In genomic region chr7:139889186-139889871, GRCh38 we compare ENCODE assay signal across 18 cellular contexts.
A peak's percentile ranks its signal among the peaks of the same experiment; 100 is the strongest.
DNase-seq lines count a peak whose midpoint lies in the region; ATAC-seq, FAIRE-seq and TF ChIP-seq lines count a peak whose summit lies in the region.
"Had no signal": no experiment of that assay in that cellular context is flagged by ENCODE, and none has a peak within 500 bp of the region (broad histone marks: within the 10 kb centered on the region; RNA-seq: fewer than 3 reads in every experiment).

No MANE protein-coding gene starts in this region.

- H4K20me1 ChIP-seq in HCT116 (ENCODE audit: insufficient read depth), result no peaks in the 10 kb centered on the region
- H4K20me1 ChIP-seq: BLaER1 had no signal

- H3K27me3 Mint-ChIP-seq in type B pancreatic cell, result no peaks in the 10 kb centered on the region

- no peak overlapping the region for H2AFZ ChIP-seq in HCT116 (ENCODE audit: low read depth, low read length, poor library complexity, severe bottlenecking)

- H3K9me3 Mint-ChIP-seq in type B pancreatic cell, result peaks cover 5% of the 10 kb centered on the region
- H3K9me3 Mint-ChIP-seq: activated naive CD4-positive, alpha-beta T cell treated with anti-CD3 and anti-CD28 coated beads for 36 hours had no signal

- in situ Hi-C loops in SK-MEL-5 (cut with HindIII; ENCODE audit: low pct_unique_long_range_greater_than_20kb, low sequenced_read_pairs), result no loop called here

- no peaks in the 10 kb centered on the region for H3K9me2 ChIP-seq in HCT116 (ENCODE audit: insufficient read depth)

- H3K4me3 ChIP-seq in HCT116 (replicated peaks in 1 of 2; ENCODE audit: low read depth in 1 of 2, low read length in 2 of 2), result no peak overlapping the region
- H3K4me3 ChIP-seq: BLaER1, SK-N-MC had no signal

- ATAC-seq in HCT116, result 0 out of 2 replicates have a peak, but pooled peaks have one; percentile 25
- ATAC-seq: activated CD8-positive, alpha-beta memory T cell treated with anti-CD3 and anti-CD28 coated beads, Interleukin-2, amount 10 ng/mL, durations not matched to agents 7 days and 5 days had no signal

- CTCF ChIA-PET in HCT116 (lab: Charles Lee), result no interaction called here

- H3K27me3 ChIP-seq in HCT116 (ENCODE audit: insufficient read depth, low read length), result no peaks in the 10 kb centered on the region
- H3K27me3 ChIP-seq: BLaER1 had no signal

- DNase-seq in COLO829 (ENCODE audit: low spot score) (peak; percentile 56), HCT116 (ENCODE audit: low read depth, low spot score) (no peak), SK-MEL-5 (ENCODE audit: low read depth, low spot score) (peak; percentile 39), iris pigment epithelial cell (ENCODE audit: low read depth) (peak; percentile 49), DMS79 treated with DMSO at 0.1 percent for 48 hours (lab: John Stamatoyannopoulos, UW) (no peak), type B pancreatic cell (ENCODE audit: extremely low spot score, unreplicated experiment) (no peak), frontal cortex (ENCODE audit: low spot score in 2 of 2) (no peak)
- no peak for DNase-seq in activated naive CD4-positive, alpha-beta T cell (lab: John Stamatoyannopoulos, UW)
- DNase-seq: activated CD8-positive, alpha-beta memory T cell treated with anti-CD3 and anti-CD28 coated beads, Interleukin-2, amount 10 ng/mL, durations not matched to agents 7 days and 5 days; activated naive CD4-positive, alpha-beta T cell treated with anti-CD3 and anti-CD28 coated beads for 36 hours; DND-41; effector memory CD4-positive, alpha-beta T cell; mesenchymal stem cell; NCI-H1048; NK-92 treated with Interleukin-12 subunit alpha and Interleukin-12 subunit beta, amount 100 ng/mL, for 24 hours had no signal

- TF ChIP-seq CTCF in HCT116 (IDR thresholded peaks at IDR 0.05 in 2 of 3, conservative IDR thresholded peaks at IDR 0.05 in 1 of 3; ENCODE audit: borderline replicate concordance in 1 of 3, insufficient read depth in 1 of 3, low read depth in 2 of 3, low read length in 2 of 3) (no peak), type B pancreatic cell (conservative IDR thresholded peaks at IDR 0.05) (no peak)

- no peak overlapping the region for H3K9ac ChIP-seq in HCT116 (ENCODE audit: low read length)
- H3K9ac ChIP-seq: BLaER1 had no signal

- no peaks in the 10 kb centered on the region for H3K36me3 Mint-ChIP-seq in type B pancreatic cell
- H3K36me3 Mint-ChIP-seq: brain had no signal

- peaks cover 0 to 14% of the 10 kb centered on the region in 2 experiments; a peak in 1 of 4 replicates for H3K4me1 ChIP-seq in HCT116 (ENCODE audit: control insufficient read depth in 1 of 2, insufficient read depth in 2 of 2, low read length in 2 of 2)

- RAD21 ChIA-PET in HCT116 (lab: Charles Lee; ENCODE audit: low non-redundant PET in 1 of 2, low total read pairs in 2 of 2, uncharacterized antibody in 2 of 2, unreplicated experiment in 2 of 2), result no interaction called here

- no peak overlapping the region for H3K27ac ChIP-seq in HCT116 (ENCODE audit: low read depth, low read length)
- H3K27ac ChIP-seq: BLaER1, SK-N-MC had no signal

- H3K79me2 ChIP-seq in HCT116 (ENCODE audit: insufficient read depth, low read length), result no peaks in the 10 kb centered on the region

- POLR2A ChIA-PET in HCT116 (lab: Charles Lee), result no interaction called here

- BruUV-seq in HCT116 (replicated peaks; lab: Mats Ljungman, UMichigan), result no TSS peak

- no peak for FAIRE-seq in frontal cortex (lab: Jason Lieb, UNC)

- intact Hi-C loops in HCT116 (cut with micrococcal nuclease), result no loop called here

- no peak for TF ChIP-seq POLR2A in HCT116 (IDR thresholded peaks at IDR 0.05; ENCODE audit: borderline replicate concordance, extremely low read depth, insufficient read depth, insufficient read length)

- 0 out of 2 replicates have a peak, but pooled peaks have one; percentile 8 for TF ChIP-seq RAD21 in HCT116 (IDR thresholded peaks at IDR 0.05; ENCODE audit: low read depth)

- peaks cover 22% of the 10 kb centered on the region for H3K4me1 Mint-ChIP-seq in type B pancreatic cell (ENCODE audit: unreplicated experiment)

- peak overlapping the region; percentile 29 for H3K4me2 ChIP-seq in HCT116 (ENCODE audit: low read length)
- H3K4me2 ChIP-seq: BLaER1 had no signal

- no peak overlapping the region for H3K4me3 Mint-ChIP-seq in type B pancreatic cell
- H3K4me3 Mint-ChIP-seq: activated CD8-positive, alpha-beta memory T cell treated with anti-CD3 and anti-CD28 coated beads, Interleukin-2, amount 10 ng/mL, durations not matched to agents 7 days and 5 days; activated naive CD4-positive, alpha-beta T cell treated with anti-CD3 and anti-CD28 coated beads for 36 hours; brain had no signal

- no peak overlapping the region for H3K27ac Mint-ChIP-seq in type B pancreatic cell
- H3K27ac Mint-ChIP-seq: activated CD8-positive, alpha-beta memory T cell treated with anti-CD3 and anti-CD28 coated beads, Interleukin-2, amount 10 ng/mL, durations not matched to agents 7 days and 5 days; activated naive CD4-positive, alpha-beta T cell treated with anti-CD3 and anti-CD28 coated beads for 36 hours; brain had no signal

- H3K9me3 ChIP-seq in HCT116 (ENCODE audit: control insufficient read depth in 1 of 2, insufficient read depth in 1 of 2, low read depth in 1 of 2, low read length in 2 of 2), result no peaks in the 10 kb centered on the region
- H3K9me3 ChIP-seq: BLaER1 had no signal

- no peaks in the 10 kb centered on the region for H3K36me3 ChIP-seq in HCT116 (ENCODE audit: control insufficient read depth in 1 of 2, insufficient read depth in 2 of 2, low read length in 2 of 2)
- H3K36me3 ChIP-seq: BLaER1 had no signal

TF ChIP-seq in HCT116, 20 proteins besides CTCF, POLR2A, EP300 and RAD21:
- TF ChIP-seq CBX3 (IDR thresholded peaks at IDR 0.05; ENCODE audit: low read depth), result 0 out of 2 replicates have a peak, but pooled peaks have one; percentile 20
- no peak for TF ChIP-seq EGR1 (IDR thresholded peaks at IDR 0.05; ENCODE audit: low read depth)
- TF ChIP-seq FOSL1 (IDR thresholded peaks at IDR 0.05; ENCODE audit: low read depth), result peak; percentile 47; the same call in 1 of the 2 replicates

Comparison
In these comparisons a context has a peak if more than half of its experiments do, and no peak if none do; other contexts are left out.
1. DNase-seq: peak in COLO829 (single experiment), SK-MEL-5 (single experiment) and iris pigment epithelial cell (single experiment); none in HCT116 (single experiment), DMS79 treated with DMSO at 0.1 percent for 48 hours (single experiment), type B pancreatic cell (single experiment), activated naive CD4-positive, alpha-beta T cell (0 of 4) and frontal cortex (0 of 2).